ENCODE assay signal across 8 cellular contexts in the genomic region with DNA sequence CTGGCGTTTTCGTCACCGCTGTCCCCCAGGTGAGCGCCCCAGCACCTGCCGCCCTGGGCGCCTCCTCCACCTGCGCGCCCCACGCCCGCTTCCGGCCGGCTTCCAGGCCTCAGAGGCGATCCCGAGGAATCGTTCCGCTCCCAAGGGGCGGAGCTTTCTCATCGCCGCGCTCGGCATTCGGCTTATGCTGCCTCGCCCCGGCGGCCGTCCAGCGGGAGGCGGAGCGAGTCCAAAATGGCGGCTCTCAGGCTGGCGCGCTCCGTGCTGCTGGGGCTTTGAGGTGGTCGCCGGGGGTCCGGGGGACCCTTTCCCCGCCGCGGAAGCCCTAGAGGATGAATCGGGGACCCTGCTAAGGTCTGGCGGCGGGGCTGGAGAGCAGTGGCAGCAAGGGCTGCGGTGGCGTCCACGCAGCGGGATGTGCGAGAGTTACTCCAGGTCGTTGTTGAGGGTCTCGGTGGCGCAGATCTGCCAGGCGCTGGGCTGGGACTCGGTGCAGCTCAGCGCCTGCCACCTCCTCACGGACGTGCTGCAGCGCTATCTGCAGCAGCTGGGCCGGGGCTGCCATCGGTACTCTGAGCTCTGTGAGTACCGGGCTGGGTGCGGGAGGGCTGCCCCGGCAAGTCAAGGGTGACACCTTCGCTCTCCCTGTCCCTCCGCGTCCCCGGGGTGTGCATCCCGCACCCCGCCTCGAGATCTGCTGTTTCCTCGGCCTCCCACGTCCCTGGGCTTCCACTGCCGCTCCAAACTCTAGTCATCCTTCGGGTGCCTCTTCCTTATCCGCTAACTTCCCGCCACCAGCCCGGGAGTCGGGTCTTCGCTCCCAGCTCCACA. TPM values are rescaled to one million over a fixed set of nuclear protein-coding genes. Genes with fewer than 3 reads are reported as not detected.
DNase-seq lines count a peak whose midpoint lies in the region; ATAC-seq and TF ChIP-seq lines count a peak whose summit lies in the region.

A gene with protein sequence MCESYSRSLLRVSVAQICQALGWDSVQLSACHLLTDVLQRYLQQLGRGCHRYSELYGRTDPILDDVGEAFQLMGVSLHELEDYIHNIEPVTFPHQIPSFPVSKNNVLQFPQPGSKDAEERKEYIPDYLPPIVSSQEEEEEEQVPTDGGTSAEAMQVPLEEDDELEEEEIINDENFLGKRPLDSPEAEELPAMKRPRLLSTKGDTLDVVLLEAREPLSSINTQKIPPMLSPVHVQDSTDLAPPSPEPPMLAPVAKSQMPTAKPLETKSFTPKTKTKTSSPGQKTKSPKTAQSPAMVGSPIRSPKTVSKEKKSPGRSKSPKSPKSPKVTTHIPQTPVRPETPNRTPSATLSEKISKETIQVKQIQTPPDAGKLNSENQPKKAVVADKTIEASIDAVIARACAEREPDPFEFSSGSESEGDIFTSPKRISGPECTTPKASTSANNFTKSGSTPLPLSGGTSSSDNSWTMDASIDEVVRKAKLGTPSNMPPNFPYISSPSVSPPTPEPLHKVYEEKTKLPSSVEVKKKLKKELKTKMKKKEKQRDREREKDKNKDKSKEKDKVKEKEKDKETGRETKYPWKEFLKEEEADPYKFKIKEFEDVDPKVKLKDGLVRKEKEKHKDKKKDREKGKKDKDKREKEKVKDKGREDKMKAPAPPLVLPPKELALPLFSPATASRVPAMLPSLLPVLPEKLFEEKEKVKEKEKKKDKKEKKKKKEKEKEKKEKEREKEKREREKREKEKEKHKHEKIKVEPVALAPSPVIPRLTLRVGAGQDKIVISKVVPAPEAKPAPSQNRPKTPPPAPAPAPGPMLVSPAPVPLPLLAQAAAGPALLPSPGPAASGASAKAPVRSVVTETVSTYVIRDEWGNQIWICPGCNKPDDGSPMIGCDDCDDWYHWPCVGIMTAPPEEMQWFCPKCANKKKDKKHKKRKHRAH (plus strand): TSS at position 211 of the 831 bp plus-strand sequence. CDS start 205 bp downstream, at position 416.

- peak within 1 kb of the TSS; percentile 41 to 83 (median 70) for H3K27ac ChIP-seq in gastroesophageal sphincter
- H3K27ac ChIP-seq in neutrophil, result peak within 1 kb of the TSS; percentile 53
- H3K27ac ChIP-seq in subcutaneous abdominal adipose tissue (ENCODE audit: low read depth, low read length), result peak within 1 kb of the TSS; percentile 34

- H3K27me3 ChIP-seq in GM06990 (replicated peaks; ENCODE audit: control insufficient read depth, insufficient read depth, low read length), result no peaks in the 10 kb centered on the region
- no peaks in the 10 kb centered on the region for H3K27me3 ChIP-seq in MG63
- H3K27me3 ChIP-seq in gastroesophageal sphincter, result no peaks in the 10 kb centered on the region
- peaks cover 18% of the 10 kb centered on the region for H3K27me3 ChIP-seq in neutrophil
- H3K27me3 ChIP-seq in subcutaneous abdominal adipose tissue (ENCODE audit: control insufficient read depth in 5 of 5, insufficient read depth in 4 of 5, low read length in 5 of 5), result no peaks in the 10 kb centered on the region

- peak within 1 kb of the TSS; percentile 94 for H3K4me3 ChIP-seq in GM06990 (replicated peaks; ENCODE audit: low read depth, low read length)
- H3K4me3 ChIP-seq in MG63, result peak within 1 kb of the TSS; percentile 75
- peak within 1 kb of the TSS; percentile 84 to 93 for H3K4me3 ChIP-seq in gastroesophageal sphincter
- H3K4me3 ChIP-seq in neutrophil (ENCODE audit: low read depth in 1 of 2, low read length in 1 of 2), result peak within 1 kb of the TSS; percentile 95 to 100
- H3K4me3 ChIP-seq in subcutaneous abdominal adipose tissue (ENCODE audit: low read depth in 1 of 5, low read length in 5 of 5), result peak within 1 kb of the TSS; percentile 90 to 99 (median 98)

- peak within 1 kb of the TSS; percentile 29 to 98 (median 80) for H3K9ac ChIP-seq in subcutaneous abdominal adipose tissue (ENCODE audit: low read length in 5 of 5)

- H3K36me3 ChIP-seq in GM06990 (ENCODE audit: control insufficient read depth, insufficient read depth, low read length), result no peaks in the 10 kb centered on the region; the same call in 1 of the 2 replicates
- H3K36me3 ChIP-seq in MG63, result no peaks in the 10 kb centered on the region
- H3K36me3 ChIP-seq in gastroesophageal sphincter, result peaks cover 0 to 12% of the 10 kb centered on the region in 2 donors
- no peaks in the 10 kb centered on the region for H3K36me3 ChIP-seq in neutrophil
- H3K36me3 ChIP-seq in subcutaneous abdominal adipose tissue (ENCODE audit: control insufficient read depth in 5 of 5, insufficient read depth in 5 of 5, low read length in 5 of 5), result peaks cover 0 to 5% (median 0%) of the 10 kb centered on the region in 5 donors

- peak in 1 of 2 donors; percentile 61 for TF ChIP-seq POLR2A in gastroesophageal sphincter (IDR thresholded peaks at IDR 0.05)

- H3K4me1 ChIP-seq in gastroesophageal sphincter, result peaks cover 0 to 31% (median 3%) of the 10 kb centered on the region in 3 donors
- peaks cover 11 to 22% of the 10 kb centered on the region in 2 experiments for H3K4me1 ChIP-seq in neutrophil (ENCODE audit: control insufficient read depth in 1 of 2, insufficient read depth in 1 of 2, low read depth in 1 of 2, low read length in 1 of 2)
- H3K4me1 ChIP-seq in subcutaneous abdominal adipose tissue (ENCODE audit: control insufficient read depth in 5 of 5, insufficient read depth in 5 of 5, low read length in 5 of 5), result peaks cover 0 to 35% (median 27%) of the 10 kb centered on the region in 5 donors

- TF ChIP-seq EP300 in gastroesophageal sphincter (IDR thresholded peaks at IDR 0.05), result no peak

- TF ChIP-seq CTCF in GM06990 (IDR thresholded peaks at IDR 0.05; ENCODE audit: insufficient read depth, low read length, poor library complexity, severe bottlenecking), result no peak
- TF ChIP-seq CTCF in gastroesophageal sphincter (IDR thresholded peaks at IDR 0.05), result peak in 1 of 4 experiments; percentile 26
- TF ChIP-seq CTCF in neutrophil (IDR thresholded peaks at IDR 0.05), result peak; percentile 28

- H3K9me3 ChIP-seq in MG63 (no peaks in the 10 kb centered on the region), gastroesophageal sphincter (no peaks in the 10 kb centered on the region), neutrophil (no peaks in the 10 kb centered on the region), subcutaneous abdominal adipose tissue (ENCODE audit: control insufficient read depth in 5 of 5, low read length in 5 of 5) (no peaks in the 10 kb centered on the region)

- ATAC-seq in gastroesophageal sphincter, result peak; percentile 92

- DNase-seq in GM06990 (ENCODE audit: extremely low read depth, insufficient read length) (peak; percentile 91), HCEC 1CT (peak; percentile 82), MG63 (peak; percentile 89), SK-N-DZ (ENCODE audit: low spot score) (peak; percentile 93)
- DNase-seq in activated naive CD4-positive, alpha-beta T cell treated with Interleukin-2 at 50 U/mL for 16 hours, result peak; percentile 95

- 0% methylated on average over 6 to 35 of the region's 77 CpGs for WGBS in gastroesophageal sphincter (ENCODE audit: low coverage in 1 of 2), 2 donors

RNA-seq across cellular contexts. Expression of the gene that starts here (rescaled TPM):
- total RNA-seq in MG63 (2014; rRNA removed; shearing (Covaris generic); ENCODE audit: low replicate concordance), result 0.92 and 4.4 TPM in 2 replicates
- 2.9 and 4.4 TPM in 2 replicates for polyA plus RNA-seq in SK-N-DZ (2014; cell fraction: cytosol; rRNA removed)
- polyA plus RNA-seq in SK-N-DZ (2014; cell fraction: nucleus; rRNA removed), result 1.3 and 3.9 TPM in 2 replicates
- total RNA-seq in gastroesophageal sphincter, result 10 to 100 TPM in 2 of 4 donors, 1 to 10 TPM in 2; 5.7 to 11.8 (median 8.8) TPM

Comparison
In these comparisons a context has a peak if more than half of its experiments do, and no peak if none do; other contexts are left out.
1. Peak in every context shown above with its lines: DNase-seq, ATAC-seq, H3K4me3 ChIP-seq and H3K27ac ChIP-seq.